8 cellular contexts compared by ENCODE assay signal in genomic region chr5:115840825-115841224, GRCh38. TPM values are rescaled to one million over a fixed set of nuclear protein-coding genes. Genes with fewer than 3 reads are reported as not detected.
DNase-seq lines count a peak whose midpoint lies in the region; ATAC-seq and TF ChIP-seq lines count a peak whose summit lies in the region.

No MANE protein-coding gene starts in this region.

- peak overlapping the region; percentile 85 for H3K27ac ChIP-seq in SJCRH30
- H3K27ac ChIP-seq in esophagus squamous epithelium, result peak overlapping the region; percentile 97 to 98 (median 98)
- peak overlapping the region; percentile 96 for H3K27ac ChIP-seq in psoas muscle

- WGBS in esophagus squamous epithelium, 2 donors, result 0% methylated on average over 5 of the region's 5 CpGs
- WGBS in psoas muscle, 3 donors, result 0 to 2% (median 1%) methylated on average over 5 of the region's 5 CpGs

- no peak for DNase-seq in GM12864 (ENCODE audit: low read depth)
- DNase-seq in SJCRH30, result peak in 1 of 2 experiments; percentile 13
- no peak for DNase-seq in esophagus squamous epithelium (lab: John Stamatoyannopoulos, UW)
- DNase-seq in psoas muscle, result no peak
- DNase-seq in NCI-H1694 treated with DMSO at 0.1 percent for 48 hours (lab: John Stamatoyannopoulos, UW), result no peak
- no peak for DNase-seq in activated CD4-positive, CD25-positive, alpha-beta regulatory T cell (lab: John Stamatoyannopoulos, UW)
- no peak for DNase-seq in inferior parietal cortex (ENCODE audit: extremely low spot score)
- DNase-seq in NCI-H2196 (lab: John Stamatoyannopoulos, UW; ENCODE audit: unreplicated experiment), result no peak

- TF ChIP-seq CTCF in GM12864 (IDR thresholded peaks at IDR 0.05; ENCODE audit: low read depth, low read length, missing control alignments) (no peak), esophagus squamous epithelium (IDR thresholded peaks at IDR 0.05) (no peak), psoas muscle (IDR thresholded peaks at IDR 0.05) (no peak)

- H3K27me3 ChIP-seq in SJCRH30 (no peaks in the 10 kb centered on the region), esophagus squamous epithelium (no peaks in the 10 kb centered on the region), psoas muscle (ENCODE audit: insufficient read depth in 3 of 3, low read length in 2 of 3) (no peaks in the 10 kb centered on the region)

- intact Hi-C loops in esophagus squamous epithelium (cut with DNase I), result no loop called here
- intact Hi-C loops in psoas muscle (cut with DNase I), result loop anchor here (5.0 to 10.0 kb wide), 5 partner anchors 214 to 529 kb away; partner anchors contain the start of genes TMED7 (in 2 of the 2), COMMD10 (in 1 of the 2) and FEM1C (in 1 of the 2)

- no peaks in the 10 kb centered on the region for H3K9me3 ChIP-seq in SJCRH30 (replicated peaks)
- H3K9me3 ChIP-seq in esophagus squamous epithelium, result no peaks in the 10 kb centered on the region
- no peaks in the 10 kb centered on the region for H3K9me3 ChIP-seq in psoas muscle

- H3K36me3 ChIP-seq in SJCRH30, result peaks cover 13% of the 10 kb centered on the region
- peaks cover 5 to 24% (median 9%) of the 10 kb centered on the region in 3 donors for H3K36me3 ChIP-seq in esophagus squamous epithelium
- H3K36me3 ChIP-seq in psoas muscle (ENCODE audit: insufficient read depth in 1 of 2, low read depth in 1 of 2), result peaks cover 0 to 26% of the 10 kb centered on the region in 2 donors

- no peak for TF ChIP-seq POLR2A in esophagus squamous epithelium (IDR thresholded peaks at IDR 0.05)

- H3K4me3 ChIP-seq in GM12864 (ENCODE audit: low read depth, low read length) (peak overlapping the region; percentile 100), SJCRH30 (peak overlapping the region; percentile 87), esophagus squamous epithelium (peak overlapping the region; percentile 92 to 98 (median 93)), psoas muscle (peak overlapping the region; percentile 87)

- H3K4me1 ChIP-seq in SJCRH30 (peaks cover 5% of the 10 kb centered on the region; the same call in 1 of the 2 replicates), esophagus squamous epithelium (peaks cover 20 to 65% (median 41%) of the 10 kb centered on the region in 3 donors), psoas muscle (peaks cover 53% of the 10 kb centered on the region)

- no peak for ATAC-seq in psoas muscle

RNA-seq across cellular contexts. Expression of gene ATG12, which starts 0.5 kb away (rescaled TPM):
- total RNA-seq in SJCRH30 (2014; rRNA removed; shearing (Covaris generic)), result 61.3 and 62.5 TPM in 2 replicates
- total RNA-seq in esophagus squamous epithelium, result 10 to 100 TPM; 15.7 to 37.8 (median 33.5) TPM
- total RNA-seq in psoas muscle, result 10 to 100 TPM; 20.3 to 32.8 (median 27.1) TPM
- polyA plus RNA-seq in psoas muscle, result 10 to 100 TPM; 19.6 to 44.2 (median 36.2) TPM

RNA-seq across cellular contexts. Expression of gene AP3S1, which starts 0.9 kb away (rescaled TPM):
- total RNA-seq in SJCRH30 (2014; rRNA removed; shearing (Covaris generic)), result 139 and 141 TPM in 2 replicates
- 100 to 1,000 TPM in 2 of 4 donors, 10 to 100 TPM in 2; 69.4 to 199 (median 97.3) TPM for total RNA-seq in esophagus squamous epithelium
- 10 to 100 TPM; 20.2 to 29.6 (median 26.3) TPM for total RNA-seq in psoas muscle
- polyA plus RNA-seq in psoas muscle, result 10 to 100 TPM; 24.8 to 30.8 (median 29.9) TPM

RNA-seq across cellular contexts. Expression of gene CDO1, which starts 24.4 kb away (rescaled TPM):
- total RNA-seq in SJCRH30 (2014; rRNA removed; shearing (Covaris generic)), result 0.23 TPM in 1 of 2 replicates, not detected in the other
- total RNA-seq in esophagus squamous epithelium, result 1 to 10 TPM in 2 of 4 donors, under 1 TPM in 1, not detected in 1; 0.75 to 6.7 (median 5.7) TPM
- 1 to 10 TPM; 1.0 to 2.7 (median 2.4) TPM for total RNA-seq in psoas muscle
- 1 to 10 TPM; 3.0 to 5.2 (median 4.6) TPM for polyA plus RNA-seq in psoas muscle
